8 cellular contexts compared by ENCODE assay signal in genomic region chr2:227817940-227818568, GRCh38. TPM values are rescaled to one million over a fixed set of nuclear protein-coding genes. Genes with fewer than 3 reads are reported as not detected.
DNase-seq lines count a peak whose midpoint lies in the region; ATAC-seq and TF ChIP-seq lines count a peak whose summit lies in the region.

No MANE protein-coding gene starts in this region.

- H3K36me3 ChIP-seq in GM23338 (ENCODE audit: insufficient read depth) (no peaks in the 10 kb centered on the region), WERI-Rb-1 (no peaks in the 10 kb centered on the region)

- no peak overlapping the region for H3K27ac Mint-ChIP-seq in GM23338
- no peak overlapping the region for H3K27ac Mint-ChIP-seq in activated naive CD4-positive, alpha-beta T cell treated with anti-CD3 and anti-CD28 coated beads, Interleukin-2, amount 10 ng/mL, durations not matched to agents 7 days and 5 days

- intact Hi-C loops in head of caudate nucleus (cut with DNase I): no loop called here

- ATAC-seq in GM23338 (peak; percentile 31; the same call in 2 of the 3 replicates), GM19397 (IDR thresholded peaks at IDR 0.05; ENCODE audit: unreplicated experiment) (no peak)

- no peaks in the 10 kb centered on the region for H3F3A ChIP-seq in GM23338 (replicated peaks; ENCODE audit: low read depth)

- DNase-seq in ACHN: peak; percentile 100
- DNase-seq in GM23338 (ENCODE audit: low spot score): peak; percentile 27
- DNase-seq in SIG-M5 treated with dmso at 0.1 percent for 504 hours (lab: John Stamatoyannopoulos, UW; ENCODE audit: unreplicated experiment): peak; percentile 99
- peak; percentile 36 for DNase-seq in activated naive CD4-positive, alpha-beta T cell treated with anti-CD3 and anti-CD28 coated beads, Interleukin-2, amount 10 ng/mL, durations not matched to agents 7 days and 5 days
- DNase-seq in head of caudate nucleus: peak; percentile 58 to 94 (median 81)
- DNase-seq in renal cortical epithelial cell (ENCODE audit: low read depth): peak; percentile 100
- DNase-seq in WERI-Rb-1: no peak

- H3K27me3 ChIP-seq in GM23338 (ENCODE audit: insufficient read depth) (no peaks in the 10 kb centered on the region), WERI-Rb-1 (ENCODE audit: insufficient read depth, low read depth, severe bottlenecking) (peaks cover 15% of the 10 kb centered on the region)

- CTCF ChIA-PET in activated naive CD4-positive, alpha-beta T cell treated with anti-CD3 and anti-CD28 coated beads, Interleukin-2, amount 10 ng/mL, durations not matched to agents 7 days and 5 days (lab: Charles Lee): no interaction called here

- no peak overlapping the region for H3K4me2 ChIP-seq in GM23338

- no peaks in the 10 kb centered on the region; the same call in 2 of the 3 replicates for H3K9me3 Mint-ChIP-seq in GM23338
- H3K9me3 Mint-ChIP-seq in activated naive CD4-positive, alpha-beta T cell treated with anti-CD3 and anti-CD28 coated beads, Interleukin-2, amount 10 ng/mL, durations not matched to agents 7 days and 5 days: no peaks in the 10 kb centered on the region

- peak overlapping the region; percentile 67; the same call in 1 of the 2 replicates for H2AFZ ChIP-seq in GM23338

- H3K9me3 ChIP-seq in WERI-Rb-1 (ENCODE audit: severe bottlenecking): no peaks in the 10 kb centered on the region

- in situ Hi-C loops in ACHN (cut with HindIII; ENCODE audit: low pct_ligation_motif_present, low pct_unique_long_range_greater_than_20kb, low sequenced_read_pairs): no loop called here

- H3K4me1 Mint-ChIP-seq in GM23338: peaks cover 16% of the 10 kb centered on the region; the same call in 2 of the 3 replicates
- peaks cover 11% of the 10 kb centered on the region for H3K4me1 Mint-ChIP-seq in activated naive CD4-positive, alpha-beta T cell treated with anti-CD3 and anti-CD28 coated beads, Interleukin-2, amount 10 ng/mL, durations not matched to agents 7 days and 5 days

- no peaks in the 10 kb centered on the region for H3K36me3 Mint-ChIP-seq in GM23338 (ENCODE audit: low read depth)
- H3K36me3 Mint-ChIP-seq in activated naive CD4-positive, alpha-beta T cell treated with anti-CD3 and anti-CD28 coated beads, Interleukin-2, amount 10 ng/mL, durations not matched to agents 7 days and 5 days: no peaks in the 10 kb centered on the region

- H3K4me1 ChIP-seq in GM23338 (ENCODE audit: insufficient read depth): peaks cover 14% of the 10 kb centered on the region; the same call in 1 of the 2 replicates

- H3K27ac ChIP-seq in GM23338 (ENCODE audit: low read depth) (no peak overlapping the region), WERI-Rb-1 (no peak overlapping the region)

- peaks cover 6% of the 10 kb centered on the region for H3K27me3 Mint-ChIP-seq in GM23338 (ENCODE audit: insufficient read depth, low read depth, poor library complexity)
- peaks cover 3% of the 10 kb centered on the region for H3K27me3 Mint-ChIP-seq in activated naive CD4-positive, alpha-beta T cell treated with anti-CD3 and anti-CD28 coated beads, Interleukin-2, amount 10 ng/mL, durations not matched to agents 7 days and 5 days

- no peak overlapping the region for H3K4me3 ChIP-seq in GM23338
- H3K4me3 ChIP-seq in WERI-Rb-1 (ENCODE audit: low read depth, low read length): no peak overlapping the region

- H3K4me3 Mint-ChIP-seq in GM23338: no peak overlapping the region
- no peak overlapping the region for H3K4me3 Mint-ChIP-seq in activated naive CD4-positive, alpha-beta T cell treated with anti-CD3 and anti-CD28 coated beads, Interleukin-2, amount 10 ng/mL, durations not matched to agents 7 days and 5 days

- H3K9me2 ChIP-seq in GM23338 (ENCODE audit: insufficient read depth): 0 out of 2 replicates have a peak, but pooled peaks cover 5% of the 10 kb centered on the region

- no peaks in the 10 kb centered on the region for H3K79me2 ChIP-seq in GM23338 (replicated peaks; ENCODE audit: insufficient read depth)

- TF ChIP-seq CTCF in GM23338 (conservative IDR thresholded peaks at IDR 0.05; ENCODE audit: low read depth in 2 of 2) (no peak), WERI-Rb-1 (IDR thresholded peaks at IDR 0.05; ENCODE audit: low read depth, low read length) (no peak)

- H4K20me1 ChIP-seq in GM23338 (replicated peaks; ENCODE audit: insufficient read depth): no peaks in the 10 kb centered on the region

TF ChIP-seq in GM23338, 12 proteins besides CTCF, POLR2A, EP300 and RAD21 (continues in another document):
- TF ChIP-seq JUNB (IDR thresholded peaks at IDR 0.05; ENCODE audit: unreplicated experiment): no peak
- TF ChIP-seq CREB1 (CRISPR knock-in tag; IDR thresholded peaks at IDR 0.05; ENCODE audit: low read depth): no peak
- no peak for TF ChIP-seq ZNF462 (CRISPR knock-in tag; IDR thresholded peaks at IDR 0.05)
- TF ChIP-seq ZNF114 (CRISPR knock-in tag; IDR thresholded peaks at IDR 0.05): no peak
- no peak for TF ChIP-seq NANOG (IDR thresholded peaks at IDR 0.05; ENCODE audit: borderline replicate concordance)
- no peak for TF ChIP-seq POLR2AphosphoS5 (IDR thresholded peaks at IDR 0.05; ENCODE audit: low read depth)
- no peak for TF ChIP-seq ETS1 (IDR thresholded peaks at IDR 0.05)
- no peak for TF ChIP-seq EZH2 (IDR thresholded peaks at IDR 0.05; ENCODE audit: low read depth, unreplicated experiment)
- TF ChIP-seq EZH2phosphoT487 (IDR thresholded peaks at IDR 0.05; ENCODE audit: unreplicated experiment): no peak

RNA-seq across cellular contexts. Expression of gene CCL20, which starts 4.4 kb away (rescaled TPM):
- not detected in 2 replicates for total RNA-seq in GM23338 (2014; rRNA removed; shearing (Covaris generic))
- polyA plus RNA-seq in GM23338 (2016; fragmentation: Nextera tagmentation; extraction: Ambion mirVana): not detected in 2 replicates
- 1.4 and 204 TPM in 2 replicates for total RNA-seq in renal cortical epithelial cell

RNA-seq across cellular contexts. Expression of gene DAW1, which starts 53.4 kb away (rescaled TPM):
- total RNA-seq in GM23338 (2014; rRNA removed; shearing (Covaris generic)): 0.47 and 2.0 TPM in 2 replicates
- 0.71 and 0.87 TPM in 2 replicates for polyA plus RNA-seq in GM23338 (2016; fragmentation: Nextera tagmentation; extraction: Ambion mirVana)
- total RNA-seq in renal cortical epithelial cell: 1.5 and 14.1 TPM in 2 replicates
